In genomic region chr6:105591053-105591452, GRCh38 we compare ENCODE assay signal across 1 cellular context.
TF ChIP-seq lines count a peak whose summit lies in the region.

No MANE protein-coding gene starts in this region.

TF ChIP-seq in GM23338, 12 proteins besides CTCF, POLR2A, EP300 and RAD21 (continued from another document):
- TF ChIP-seq, protein P1, sequence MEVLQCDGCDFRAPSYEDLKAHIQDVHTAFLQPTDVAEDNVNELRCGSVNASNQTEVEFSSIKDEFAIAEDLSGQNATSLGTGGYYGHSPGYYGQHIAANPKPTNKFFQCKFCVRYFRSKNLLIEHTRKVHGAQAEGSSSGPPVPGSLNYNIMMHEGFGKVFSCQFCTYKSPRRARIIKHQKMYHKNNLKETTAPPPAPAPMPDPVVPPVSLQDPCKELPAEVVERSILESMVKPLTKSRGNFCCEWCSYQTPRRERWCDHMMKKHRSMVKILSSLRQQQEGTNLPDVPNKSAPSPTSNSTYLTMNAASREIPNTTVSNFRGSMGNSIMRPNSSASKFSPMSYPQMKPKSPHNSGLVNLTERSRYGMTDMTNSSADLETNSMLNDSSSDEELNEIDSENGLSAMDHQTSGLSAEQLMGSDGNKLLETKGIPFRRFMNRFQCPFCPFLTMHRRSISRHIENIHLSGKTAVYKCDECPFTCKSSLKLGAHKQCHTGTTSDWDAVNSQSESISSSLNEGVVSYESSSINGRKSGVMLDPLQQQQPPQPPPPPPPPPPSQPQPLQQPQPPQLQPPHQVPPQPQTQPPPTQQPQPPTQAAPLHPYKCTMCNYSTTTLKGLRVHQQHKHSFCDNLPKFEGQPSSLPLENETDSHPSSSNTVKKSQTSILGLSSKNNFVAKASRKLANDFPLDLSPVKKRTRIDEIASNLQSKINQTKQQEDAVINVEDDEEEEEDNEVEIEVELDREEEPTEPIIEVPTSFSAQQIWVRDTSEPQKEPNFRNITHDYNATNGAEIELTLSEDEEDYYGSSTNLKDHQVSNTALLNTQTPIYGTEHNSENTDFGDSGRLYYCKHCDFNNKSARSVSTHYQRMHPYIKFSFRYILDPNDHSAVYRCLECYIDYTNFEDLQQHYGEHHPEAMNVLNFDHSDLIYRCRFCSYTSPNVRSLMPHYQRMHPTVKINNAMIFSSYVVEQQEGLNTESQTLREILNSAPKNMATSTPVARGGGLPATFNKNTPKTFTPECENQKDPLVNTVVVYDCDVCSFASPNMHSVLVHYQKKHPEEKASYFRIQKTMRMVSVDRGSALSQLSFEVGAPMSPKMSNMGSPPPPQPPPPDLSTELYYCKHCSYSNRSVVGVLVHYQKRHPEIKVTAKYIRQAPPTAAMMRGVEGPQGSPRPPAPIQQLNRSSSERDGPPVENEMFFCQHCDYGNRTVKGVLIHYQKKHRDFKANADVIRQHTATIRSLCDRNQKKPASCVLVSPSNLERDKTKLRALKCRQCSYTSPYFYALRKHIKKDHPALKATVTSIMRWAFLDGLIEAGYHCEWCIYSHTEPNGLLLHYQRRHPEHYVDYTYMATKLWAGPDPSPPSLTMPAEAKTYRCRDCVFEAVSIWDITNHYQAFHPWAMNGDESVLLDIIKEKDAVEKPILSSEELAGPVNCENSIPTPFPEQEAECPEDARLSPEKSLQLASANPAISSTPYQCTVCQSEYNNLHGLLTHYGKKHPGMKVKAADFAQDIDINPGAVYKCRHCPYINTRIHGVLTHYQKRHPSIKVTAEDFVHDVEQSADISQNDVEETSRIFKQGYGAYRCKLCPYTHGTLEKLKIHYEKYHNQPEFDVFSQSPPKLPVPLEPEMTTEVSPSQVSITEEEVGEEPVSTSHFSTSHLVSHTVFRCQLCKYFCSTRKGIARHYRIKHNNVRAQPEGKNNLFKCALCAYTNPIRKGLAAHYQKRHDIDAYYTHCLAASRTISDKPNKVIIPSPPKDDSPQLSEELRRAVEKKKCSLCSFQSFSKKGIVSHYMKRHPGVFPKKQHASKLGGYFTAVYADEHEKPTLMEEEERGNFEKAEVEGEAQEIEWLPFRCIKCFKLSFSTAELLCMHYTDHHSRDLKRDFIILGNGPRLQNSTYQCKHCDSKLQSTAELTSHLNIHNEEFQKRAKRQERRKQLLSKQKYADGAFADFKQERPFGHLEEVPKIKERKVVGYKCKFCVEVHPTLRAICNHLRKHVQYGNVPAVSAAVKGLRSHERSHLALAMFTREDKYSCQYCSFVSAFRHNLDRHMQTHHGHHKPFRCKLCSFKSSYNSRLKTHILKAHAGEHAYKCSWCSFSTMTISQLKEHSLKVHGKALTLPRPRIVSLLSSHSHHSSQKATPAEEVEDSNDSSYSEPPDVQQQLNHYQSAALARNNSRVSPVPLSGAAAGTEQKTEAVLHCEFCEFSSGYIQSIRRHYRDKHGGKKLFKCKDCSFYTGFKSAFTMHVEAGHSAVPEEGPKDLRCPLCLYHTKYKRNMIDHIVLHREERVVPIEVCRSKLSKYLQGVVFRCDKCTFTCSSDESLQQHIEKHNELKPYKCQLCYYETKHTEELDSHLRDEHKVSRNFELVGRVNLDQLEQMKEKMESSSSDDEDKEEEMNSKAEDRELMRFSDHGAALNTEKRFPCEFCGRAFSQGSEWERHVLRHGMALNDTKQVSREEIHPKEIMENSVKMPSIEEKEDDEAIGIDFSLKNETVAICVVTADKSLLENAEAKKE (CRISPR knock-in tag; IDR thresholded peaks at IDR 0.05): no peak
- TF ChIP-seq STAT1 (IDR thresholded peaks at IDR 0.05; ENCODE audit: unreplicated experiment): no peak
